Comparison of ENCODE assay signal across 8 cellular contexts in genomic region chr2:96816836-96817702, GRCh38. TPM values are rescaled to one million over a fixed set of nuclear protein-coding genes. Genes with fewer than 3 reads are reported as not detected.
DNase-seq lines count a peak whose midpoint lies in the region; ATAC-seq and TF ChIP-seq lines count a peak whose summit lies in the region.

No MANE protein-coding gene starts in this region.

- dilution Hi-C loops in mammary epithelial cell (cut with HindIII; ENCODE audit: low sequenced_read_pairs): no loop called here

- 5% methylated on average over 21 of the region's 89 CpGs for WGBS in mammary epithelial cell (ENCODE audit: low coverage, missing lambda C conversion rate)

- intact Hi-C loops in mammary epithelial cell (cut with micrococcal nuclease): loop anchor here (2.0 to 5.0 kb wide), 2 partner anchors 55 to 144 kb away; partner anchors contain the start of gene CNNM4

- peak overlapping the region; percentile 87 for H3K4me2 ChIP-seq in mammary epithelial cell (ENCODE audit: insufficient read depth, low read depth, low read length)

- H3K4me3 Mint-ChIP-seq in activated CD4-positive, alpha-beta T cell treated with anti-CD3 and anti-CD28 coated beads, Interleukin-2, amount 10 ng/mL, durations not matched to agents 7 days and 5 days: peak overlapping the region; percentile 85
- peak overlapping the region; percentile 74 for H3K4me3 Mint-ChIP-seq in mesothelial cell of epicardium

- peak overlapping the region; percentile 97 for H2AFZ ChIP-seq in mammary epithelial cell (ENCODE audit: low read depth, low read length)

- H3K27me3 ChIP-seq in mammary epithelial cell (ENCODE audit: insufficient read depth, low read length): no peaks in the 10 kb centered on the region

- POLR2A ChIA-PET in activated CD4-positive, alpha-beta T cell treated with anti-CD3 and anti-CD28 coated beads, Interleukin-2, amount 10 ng/mL, durations not matched to agents 7 days and 5 days (lab: Charles Lee): interaction anchor here (1.0 kb wide), 1 partner anchor 146 kb away, joined by 3 read pairs; no protein-coding TSS in a partner anchor

- in situ Hi-C loops in mammary epithelial cell (cut with MboI; ENCODE audit: low sequenced_read_pairs in 2 of 2): no loop called here

- ATAC-seq in HG03095 (IDR thresholded peaks at IDR 0.05; ENCODE audit: unreplicated experiment) (no peak), GM19463 (IDR thresholded peaks at IDR 0.05; ENCODE audit: unreplicated experiment) (no peak), GM18519 (IDR thresholded peaks at IDR 0.05; ENCODE audit: low FRiP score, unreplicated experiment) (no peak)

- H3K9ac ChIP-seq in mammary epithelial cell (ENCODE audit: insufficient read depth, low read length): no peak overlapping the region

- peak overlapping the region; percentile 63 for H3K4me3 ChIP-seq in LNCaP clone FGC (ENCODE audit: low read depth, low read length)
- H3K4me3 ChIP-seq in mammary epithelial cell (replicated peaks in 1 of 3; ENCODE audit: insufficient read depth in 1 of 3, low read depth in 2 of 3, low read length in 3 of 3): peak overlapping the region; percentile 1 to 67 (median 56)

- CTCF ChIA-PET in activated CD4-positive, alpha-beta T cell treated with anti-CD3 and anti-CD28 coated beads, Interleukin-2, amount 10 ng/mL, durations not matched to agents 7 days and 5 days (lab: Charles Lee): interaction anchor here (0.7 to 3.6 kb wide), 9 partner anchors 8 to 295 kb away, joined by 3 to 22 read pairs (median 5); partner anchors contain the start of gene ANKRD39
- CTCF ChIA-PET in mammary epithelial cell (lab: Charles Lee; ENCODE audit: low non-redundant PET): no interaction called here

- H3K9me3 Mint-ChIP-seq in activated CD4-positive, alpha-beta T cell treated with anti-CD3 and anti-CD28 coated beads, Interleukin-2, amount 10 ng/mL, durations not matched to agents 7 days and 5 days: no peaks in the 10 kb centered on the region
- no peaks in the 10 kb centered on the region for H3K9me3 Mint-ChIP-seq in mesothelial cell of epicardium

- H3K27ac Mint-ChIP-seq in activated CD4-positive, alpha-beta T cell treated with anti-CD3 and anti-CD28 coated beads, Interleukin-2, amount 10 ng/mL, durations not matched to agents 7 days and 5 days: peak overlapping the region; percentile 78
- H3K27ac Mint-ChIP-seq in mesothelial cell of epicardium: no peak overlapping the region

- no peak overlapping the region for H3K27ac ChIP-seq in mammary epithelial cell (ENCODE audit: insufficient read depth, low read depth, low read length)

- H3K36me3 Mint-ChIP-seq in activated CD4-positive, alpha-beta T cell treated with anti-CD3 and anti-CD28 coated beads, Interleukin-2, amount 10 ng/mL, durations not matched to agents 7 days and 5 days (ENCODE audit: low read depth): peaks cover 28% of the 10 kb centered on the region
- peaks cover 4% of the 10 kb centered on the region for H3K36me3 Mint-ChIP-seq in mesothelial cell of epicardium

- no peaks in the 10 kb centered on the region for H3K9me3 ChIP-seq in mammary epithelial cell (replicated peaks; ENCODE audit: insufficient read depth, low read length)

- peaks cover 18% of the 10 kb centered on the region for H3K4me1 ChIP-seq in mammary epithelial cell (ENCODE audit: insufficient read depth, low read length)

- BruUV-seq in mammary epithelial cell (replicated peaks; lab: Mats Ljungman, UMichigan): no TSS peak

- H3K79me2 ChIP-seq in mammary epithelial cell (ENCODE audit: insufficient read depth, low read length): peaks cover 5% of the 10 kb centered on the region

- H4K20me1 ChIP-seq in mammary epithelial cell (ENCODE audit: insufficient read depth, low read length): no peaks in the 10 kb centered on the region

- DNase-seq in activated CD4-positive, alpha-beta T cell treated with anti-CD3 and anti-CD28 coated beads, Interleukin-2, amount 10 ng/mL, durations not matched to agents 7 days and 5 days: no peak
- DNase-seq in activated CD4-positive, alpha-beta T cell treated with anti-CD3 and anti-CD28 coated beads, Interleukin-2, amount 50 U/mL, for 48 hours: no peak
- DNase-seq in LNCaP clone FGC (ENCODE audit: low read depth) (no peak), mammary epithelial cell (peak; percentile 20), mesothelial cell of epicardium (ENCODE audit: low spot score in 2 of 2, unreplicated experiment in 2 of 2) (peak in 1 of 2 experiments; percentile 57)

- H3K27me3 Mint-ChIP-seq in activated CD4-positive, alpha-beta T cell treated with anti-CD3 and anti-CD28 coated beads, Interleukin-2, amount 10 ng/mL, durations not matched to agents 7 days and 5 days: no peaks in the 10 kb centered on the region
- H3K27me3 Mint-ChIP-seq in mesothelial cell of epicardium (ENCODE audit: low read depth): no peaks in the 10 kb centered on the region

- no peak for TF ChIP-seq CTCF in LNCaP clone FGC (IDR thresholded peaks at IDR 0.05; ENCODE audit: control insufficient read depth, extremely low read depth, insufficient read depth)
- TF ChIP-seq CTCF in mammary epithelial cell (conservative IDR thresholded peaks at IDR 0.05 in 1 of 2, IDR thresholded peaks at IDR 0.05 in 1 of 2; ENCODE audit: extremely low read depth in 1 of 2, insufficient read depth in 1 of 2, low read depth in 1 of 2, low read length in 2 of 2): no peak
- TF ChIP-seq CTCF in mesothelial cell of epicardium (IDR thresholded peaks at IDR 0.05; ENCODE audit: unreplicated experiment): no peak

- H3K4me1 Mint-ChIP-seq in activated CD4-positive, alpha-beta T cell treated with anti-CD3 and anti-CD28 coated beads, Interleukin-2, amount 10 ng/mL, durations not matched to agents 7 days and 5 days: peaks cover 54% of the 10 kb centered on the region
- H3K4me1 Mint-ChIP-seq in mesothelial cell of epicardium: peaks cover 53% of the 10 kb centered on the region

- no peaks in the 10 kb centered on the region for H3K36me3 ChIP-seq in mammary epithelial cell (ENCODE audit: insufficient read depth, low read length)

RNA-seq across cellular contexts. Expression of gene CNNM3, which starts 1.0 kb away (rescaled TPM):
- total RNA-seq in activated CD4-positive, alpha-beta T cell treated with anti-CD3 and anti-CD28 coated beads, Interleukin-2, amount 10 ng/mL, durations not matched to agents 7 days and 5 days: 10 to 100 TPM; 31.4 to 41.5 TPM
- total RNA-seq in mammary epithelial cell: 1 to 10 TPM; 5.7 to 5.8 TPM
- polyA plus RNA-seq in mammary epithelial cell: 5.0 TPM
- 5.9 TPM for polyA minus RNA-seq in mammary epithelial cell
- total RNA-seq in mesothelial cell of epicardium: 24.9 to 27.5 TPM (median 26.5 TPM) in 3 replicates

RNA-seq across cellular contexts. Expression of gene ANKRD23, which starts 26.8 kb away (rescaled TPM):
- 10 to 100 TPM; 17.0 to 17.3 TPM for total RNA-seq in activated CD4-positive, alpha-beta T cell treated with anti-CD3 and anti-CD28 coated beads, Interleukin-2, amount 10 ng/mL, durations not matched to agents 7 days and 5 days
- total RNA-seq in mammary epithelial cell: 1 to 10 TPM in 1 of 2 donors, under 1 TPM in 1; 0.82 to 1.7 TPM
- polyA plus RNA-seq in mammary epithelial cell: 0.49 TPM
- 0.36 TPM for polyA minus RNA-seq in mammary epithelial cell
- 10.1 to 12.5 TPM (median 12.5 TPM) in 3 replicates for total RNA-seq in mesothelial cell of epicardium

RNA-seq across cellular contexts. Expression of gene ANKRD39, which starts 40.7 kb away (rescaled TPM):
- 10 to 100 TPM; 32.8 to 35.8 TPM for total RNA-seq in activated CD4-positive, alpha-beta T cell treated with anti-CD3 and anti-CD28 coated beads, Interleukin-2, amount 10 ng/mL, durations not matched to agents 7 days and 5 days
- total RNA-seq in mammary epithelial cell (10 to 100 TPM in 1 of 2 donors, 1 to 10 TPM in 1; 7.8 to 12.3 TPM), mesothelial cell of epicardium (15.9 to 17.6 TPM (median 17.4 TPM) in 3 replicates)
- polyA plus RNA-seq in mammary epithelial cell: 13.8 TPM
- polyA minus RNA-seq in mammary epithelial cell: 2.8 TPM

RNA-seq across cellular contexts. Expression of gene SEMA4C, which starts 52.8 kb away (rescaled TPM):
- 10 to 100 TPM; 25.5 to 35.4 TPM for total RNA-seq in activated CD4-positive, alpha-beta T cell treated with anti-CD3 and anti-CD28 coated beads, Interleukin-2, amount 10 ng/mL, durations not matched to agents 7 days and 5 days
- 10 to 100 TPM; 13.2 to 14.0 TPM for total RNA-seq in mammary epithelial cell
- 6.9 TPM for polyA plus RNA-seq in mammary epithelial cell
- polyA minus RNA-seq in mammary epithelial cell: 7.3 TPM
- 98.6 to 103 TPM (median 102 TPM) in 3 replicates for total RNA-seq in mesothelial cell of epicardium

RNA-seq across cellular contexts. Expression of gene CNNM4, which starts 56.4 kb away (rescaled TPM):
- total RNA-seq in activated CD4-positive, alpha-beta T cell treated with anti-CD3 and anti-CD28 coated beads, Interleukin-2, amount 10 ng/mL, durations not matched to agents 7 days and 5 days: 1 to 10 TPM; 8.2 to 8.3 TPM
- total RNA-seq in mammary epithelial cell: 1 to 10 TPM; 8.1 to 8.2 TPM
- 7.8 TPM for polyA plus RNA-seq in mammary epithelial cell
- 11.6 TPM for polyA minus RNA-seq in mammary epithelial cell
- 19.9 to 22.0 TPM (median 20.0 TPM) in 3 replicates for total RNA-seq in mesothelial cell of epicardium
